18 cellular contexts compared by ENCODE assay signal in the genomic region with DNA sequence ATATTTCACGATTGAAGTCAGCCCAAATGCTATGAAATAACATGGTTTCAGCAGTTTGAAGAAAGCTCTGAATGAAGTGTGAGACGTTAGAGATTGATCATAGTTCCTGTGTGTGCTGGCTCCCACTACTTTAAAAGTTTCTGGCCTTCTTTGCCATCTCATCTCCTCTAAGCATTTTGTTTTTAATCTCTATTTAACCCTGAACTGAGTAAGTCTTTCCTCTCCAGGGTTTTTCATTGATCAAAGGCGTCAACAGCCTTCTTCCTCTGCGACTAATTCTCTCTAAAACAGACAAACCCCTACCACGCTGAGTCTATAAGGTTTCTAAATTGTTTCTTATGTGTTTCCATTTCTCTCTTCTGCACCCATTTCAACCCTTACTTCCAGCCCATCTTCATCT.
A peak's percentile ranks its signal among the peaks of the same experiment; 100 is the strongest.
DNase-seq lines count a peak whose midpoint lies in the region; ATAC-seq, FAIRE-seq and TF ChIP-seq lines count a peak whose summit lies in the region.
"Had no signal": no experiment of that assay in that cellular context is flagged by ENCODE, and none has a peak within 500 bp of the region (broad histone marks: within the 10 kb centered on the region; RNA-seq: fewer than 3 reads in every experiment).

No MANE protein-coding gene starts in this region.

- peak overlapping the region; percentile 54 for H3K27ac Mint-ChIP-seq in astrocyte (ENCODE audit: unreplicated experiment)
- H3K27ac Mint-ChIP-seq in nephron: peak overlapping the region; percentile 82 to 88 (median 85)
- H3K27ac Mint-ChIP-seq in WTC11: no peak overlapping the region

- H3K9me3 Mint-ChIP-seq in astrocyte (ENCODE audit: unreplicated experiment): no peaks in the 10 kb centered on the region
- H3K9me3 Mint-ChIP-seq in nephron: no peaks in the 10 kb centered on the region
- H3K9me3 Mint-ChIP-seq in WTC11: no peaks in the 10 kb centered on the region

- H3K27me3 Mint-ChIP-seq in astrocyte (ENCODE audit: low read depth, unreplicated experiment): no peaks in the 10 kb centered on the region
- no peaks in the 10 kb centered on the region for H3K27me3 Mint-ChIP-seq in nephron (ENCODE audit: low read depth)
- no peaks in the 10 kb centered on the region for H3K27me3 Mint-ChIP-seq in WTC11 (ENCODE audit: low read depth)

- no peak overlapping the region for H3K9ac ChIP-seq in SK-N-SH
- no peak overlapping the region for H3K9ac ChIP-seq in IMR-90 (ENCODE audit: low read depth, low read length)
- no peak overlapping the region for H3K9ac ChIP-seq in astrocyte (ENCODE audit: low read length)

- H3K36me3 ChIP-seq in SK-N-SH (replicated peaks in 1 of 2; ENCODE audit: control insufficient read depth in 1 of 2, insufficient read depth in 2 of 2, low read length in 1 of 2): no peaks in the 10 kb centered on the region
- no peaks in the 10 kb centered on the region for H3K36me3 ChIP-seq in IMR-90 (ENCODE audit: control insufficient read depth, insufficient read depth, low read length)
- H3K36me3 ChIP-seq in astrocyte (ENCODE audit: insufficient read depth, low read length): no peaks in the 10 kb centered on the region
- H3K36me3 ChIP-seq in testis (ENCODE audit: low read depth, missing control alignments): no peaks in the 10 kb centered on the region
- H3K36me3 ChIP-seq: BE2C, gastrocnemius medialis, left ventricle myocardium inferior, thyroid gland had no signal

- TF ChIP-seq POLR2A in IMR-90 (IDR thresholded peaks at IDR 0.05; ENCODE audit: low read depth, low read length) (no peak), testis (IDR thresholded peaks at IDR 0.05) (no peak)

- WGBS in SK-N-SH (ENCODE audit: low lambda C conversion rate): 60% methylated on average over 5 of the region's 5 CpGs
- no CpG with 5 or more reads among the region's 5 CpGs for WGBS in IMR-90 (ENCODE audit: extremely low coverage in 2 of 2, insufficient read length in 1 of 2), 2 experiments
- WGBS in testis, 2 donors: 48 to 50% methylated on average over 5 of the region's 5 CpGs

- H2AFZ ChIP-seq in SK-N-SH (ENCODE audit: low read depth) (peak overlapping the region; percentile 71; the same call in 1 of the 2 replicates), IMR-90 (replicated peaks; ENCODE audit: low read length, poor library complexity) (no peak overlapping the region), astrocyte (ENCODE audit: low read depth, low read length) (no peak overlapping the region)

- H4K5ac ChIP-seq in IMR-90 (ENCODE audit: low read depth, low read length): peak overlapping the region; percentile 63; the same call in 1 of the 2 replicates

- peak overlapping the region in 1 of 2 experiments; percentile 8; a peak in 1 of 4 replicates for H4K8ac ChIP-seq in IMR-90 (ENCODE audit: low read depth in 2 of 2, low read length in 2 of 2)

- no peak for FAIRE-seq in astrocyte (lab: Jason Lieb, UNC)

- no peaks in the 10 kb centered on the region for H3K79me2 ChIP-seq in SK-N-SH (ENCODE audit: insufficient read depth)
- H3K79me2 ChIP-seq in astrocyte (ENCODE audit: insufficient read depth, low read length): no peaks in the 10 kb centered on the region

- H3K4me3 ChIP-seq in SK-N-SH (ENCODE audit: low read depth in 2 of 2, low read length in 1 of 2): no peak overlapping the region
- no peak overlapping the region for H3K4me3 ChIP-seq in IMR-90 (ENCODE audit: insufficient read depth, low read depth, low read length)
- H3K4me3 ChIP-seq in astrocyte (ENCODE audit: insufficient read depth, low read depth, low read length): no peak overlapping the region
- H3K4me3 ChIP-seq in testis: no peak overlapping the region
- H3K4me3 ChIP-seq: coronary artery, gastrocnemius medialis, left ventricle myocardium inferior, thyroid gland had no signal

- H3K79me1 ChIP-seq in IMR-90 (ENCODE audit: low read depth in 1 of 2, low read length in 2 of 2): no peaks in the 10 kb centered on the region

- H4K91ac ChIP-seq in IMR-90 (ENCODE audit: insufficient read depth, low read depth, low read length): no peak overlapping the region

- no peak for TF ChIP-seq CTCF in SK-N-SH (IDR thresholded peaks at IDR 0.05)
- no peak for TF ChIP-seq CTCF in IMR-90 (conservative IDR thresholded peaks at IDR 0.05; ENCODE audit: low read depth, low read length)
- TF ChIP-seq CTCF in astrocyte (IDR thresholded peaks at IDR 0.05; ENCODE audit: insufficient read depth, low read depth, low read length): no peak
- no peak for TF ChIP-seq CTCF in nephron (IDR thresholded peaks at IDR 0.05; ENCODE audit: unreplicated experiment in 3 of 3)
- no peak for TF ChIP-seq CTCF in WTC11 (IDR thresholded peaks at IDR 0.05)
- no peak for TF ChIP-seq CTCF in testis (IDR thresholded peaks at IDR 0.05)

- H2AK9ac ChIP-seq in IMR-90 (replicated peaks; ENCODE audit: low read depth, low read length, poor library complexity): no peak overlapping the region

- no peaks in the 10 kb centered on the region for H3K9me1 ChIP-seq in IMR-90 (ENCODE audit: insufficient read depth, low read length)

- dilution Hi-C loops in IMR-90 (cut with HindIII; ENCODE audit: low sequenced_read_pairs, unreplicated experiment): no loop called here

- CTCF ChIA-PET in SK-N-SH (lab: Yijun Ruan, JAX): no interaction called here
- CTCF ChIA-PET in IMR-90 (lab: Yijun Ruan, JAX): no interaction called here
- CTCF ChIA-PET in WTC11 (lab: Charles Lee): no interaction called here

- no peak for DNase-seq in SK-N-SH
- DNase-seq in IMR-90: no peak
- DNase-seq in astrocyte (ENCODE audit: low read depth): no peak
- no peak for DNase-seq in LoVo (ENCODE audit: low spot score)
- no peak for DNase-seq in WTC11 (ENCODE audit: low spot score)
- no peak for DNase-seq in testis
- DNase-seq: BE2C; DMS53; gastrocnemius medialis; GOT3; left ventricle myocardium inferior; NCI-H187 treated with DMSO at 0.1 percent for 48 hours; NK-92 treated with Interleukin-12 subunit alpha and Interleukin-12 subunit beta, amount 100 ng/mL, for 24 hours; thyroid gland had no signal

- H3K4me1 Mint-ChIP-seq in astrocyte (ENCODE audit: low read depth, unreplicated experiment) (peaks cover 18% of the 10 kb centered on the region), nephron (peaks cover 43% of the 10 kb centered on the region), WTC11 (peaks cover 6% of the 10 kb centered on the region)

- no TSS peak for BruUV-seq in IMR-90 (replicated peaks; lab: Mats Ljungman, UMichigan)

- H3K4me3 Mint-ChIP-seq in astrocyte (ENCODE audit: unreplicated experiment) (no peak overlapping the region), nephron (peak overlapping the region in 1 of 3 experiments; percentile 4), WTC11 (no peak overlapping the region)

- no peak overlapping the region for H3K23ac ChIP-seq in IMR-90 (ENCODE audit: low read depth, low read length)

- no peak overlapping the region for H3K14ac ChIP-seq in IMR-90 (replicated peaks; ENCODE audit: low read depth, low read length)

- ATAC-seq in SK-N-SH treated with all-trans-retinoic acid at 6 μM for 48 hours (no peak), IMR-90 (ENCODE audit: low read depth) (no peak), WTC11 (no peak)
- ATAC-seq: gastrocnemius medialis had no signal

- no peak overlapping the region for H2AK5ac ChIP-seq in IMR-90 (ENCODE audit: low read depth, low read length)

- H4K20me1 ChIP-seq in SK-N-SH (ENCODE audit: insufficient read depth) (no peaks in the 10 kb centered on the region), IMR-90 (ENCODE audit: insufficient read depth, low read length) (no peaks in the 10 kb centered on the region), astrocyte (ENCODE audit: insufficient read depth, low read length) (no peaks in the 10 kb centered on the region)

- in situ Hi-C loops in IMR-90 (cut with MboI; ENCODE audit: low sequenced_read_pairs): no loop called here

- no peak overlapping the region for H2BK5ac ChIP-seq in IMR-90 (ENCODE audit: low read depth, low read length, poor library complexity, severe bottlenecking)

- intact Hi-C loops in IMR-90 (cut with micrococcal nuclease): no loop called here
- intact Hi-C loops in testis (cut with DNase I; ENCODE audit: low total_unique reads): no loop called here

- no peak overlapping the region for H3K4me2 ChIP-seq in SK-N-SH
- H3K4me2 ChIP-seq in IMR-90 (ENCODE audit: low read depth, low read length): no peak overlapping the region; the same call in 1 of the 2 replicates
- H3K4me2 ChIP-seq in astrocyte (ENCODE audit: low read length): no peak overlapping the region

- H3K27me3 ChIP-seq in SK-N-SH (ENCODE audit: insufficient read depth) (no peaks in the 10 kb centered on the region), IMR-90 (ENCODE audit: control insufficient read depth, insufficient read depth, low read length) (no peaks in the 10 kb centered on the region), astrocyte (ENCODE audit: insufficient read depth, low read length) (no peaks in the 10 kb centered on the region), testis (no peaks in the 10 kb centered on the region)
- H3K27me3 ChIP-seq: BE2C, gastrocnemius medialis, thyroid gland had no signal

- no peak overlapping the region for H3K56ac ChIP-seq in IMR-90 (ENCODE audit: extremely low read depth, insufficient read depth, low read length)

- H3K18ac ChIP-seq in IMR-90 (ENCODE audit: low read depth, low read length): no peak overlapping the region; the same call in 1 of the 2 replicates

- TF ChIP-seq RAD21 in SK-N-SH (IDR thresholded peaks at IDR 0.05; ENCODE audit: low read length) (no peak), IMR-90 (IDR thresholded peaks at IDR 0.05; ENCODE audit: low read length) (no peak)

- H3K4me1 ChIP-seq in SK-N-SH (ENCODE audit: control insufficient read depth in 1 of 2, insufficient read depth in 2 of 2, low read depth in 1 of 2, low read length in 1 of 2) (peaks cover 0 to 7% of the 10 kb centered on the region in 2 experiments; a peak in 1 of 4 replicates), IMR-90 (ENCODE audit: control insufficient read depth, insufficient read depth, low read length) (no peaks in the 10 kb centered on the region; the same call in 1 of the 2 replicates), astrocyte (ENCODE audit: insufficient read depth, low read length) (no peaks in the 10 kb centered on the region), testis (peaks cover 28% of the 10 kb centered on the region)
- H3K4me1 ChIP-seq: BE2C, gastrocnemius medialis had no signal

- POLR2A ChIA-PET in SK-N-SH (lab: Yijun Ruan, JAX): no interaction called here
- POLR2A ChIA-PET in IMR-90 (lab: Charles Lee; ENCODE audit: unreplicated experiment): no interaction called here
- POLR2A ChIA-PET in WTC11 (lab: Charles Lee): no interaction called here

- no peaks in the 10 kb centered on the region for H3K9me2 ChIP-seq in SK-N-SH

- no peaks in the 10 kb centered on the region for H3K36me3 Mint-ChIP-seq in astrocyte (ENCODE audit: low read depth, unreplicated experiment)
- H3K36me3 Mint-ChIP-seq in nephron (ENCODE audit: low read depth): no peaks in the 10 kb centered on the region
- H3K36me3 Mint-ChIP-seq in WTC11: no peaks in the 10 kb centered on the region

- no peak overlapping the region for H2BK20ac ChIP-seq in IMR-90 (ENCODE audit: low read depth, low read length)

- H3K9me3 ChIP-seq in SK-N-SH (no peaks in the 10 kb centered on the region), IMR-90 (ENCODE audit: control insufficient read depth, insufficient read depth, low read length) (no peaks in the 10 kb centered on the region), astrocyte (ENCODE audit: insufficient read depth, low read depth, low read length) (no peaks in the 10 kb centered on the region), testis (no peaks in the 10 kb centered on the region)
- H3K9me3 ChIP-seq: BE2C, gastrocnemius medialis, left ventricle myocardium inferior, thyroid gland had no signal

- no peak for TF ChIP-seq EP300 in SK-N-SH (IDR thresholded peaks at IDR 0.05; ENCODE audit: borderline replicate concordance in 1 of 2, low read depth in 1 of 2, low read length in 1 of 2)

- H3K4ac ChIP-seq in IMR-90 (ENCODE audit: low read depth, low read length): no peak overlapping the region

- H3F3A ChIP-seq in SK-N-SH (replicated peaks; ENCODE audit: insufficient read depth): peaks cover 8% of the 10 kb centered on the region

- H3K27ac ChIP-seq in SK-N-SH (ENCODE audit: low read depth in 2 of 2, low read length in 1 of 2) (no peak overlapping the region), IMR-90 (ENCODE audit: insufficient read depth, low read length) (no peak overlapping the region), astrocyte (ENCODE audit: low read depth, low read length) (no peak overlapping the region), testis (no peak overlapping the region)
- H3K27ac ChIP-seq: 22Rv1, coronary artery, gastrocnemius medialis, left ventricle myocardium inferior, thyroid gland had no signal

- no peak overlapping the region; the same call in 2 of the 3 replicates for H2BK15ac ChIP-seq in IMR-90 (ENCODE audit: low read depth, low read length)

- peak overlapping the region; percentile 2; the same call in 1 of the 2 replicates for H2BK120ac ChIP-seq in IMR-90 (ENCODE audit: low read depth, low read length)
